ENCODE assay signal across 24 cellular contexts in genomic region chr22:49927483-49928184, GRCh38. TPM values are rescaled to one million over a fixed set of nuclear protein-coding genes. Genes with fewer than 3 reads are reported as not detected.
DNase-seq lines count a peak whose midpoint lies in the region; ATAC-seq, FAIRE-seq and TF ChIP-seq lines count a peak whose summit lies in the region.
"Had no signal": no experiment of that assay in that cellular context is flagged by ENCODE, and none has a peak within 500 bp of the region (broad histone marks: within the 10 kb centered on the region; RNA-seq: fewer than 3 reads in every experiment).

No MANE protein-coding gene starts in this region.

- no TSS peak for BruUV-seq in Calu3 (replicated peaks; lab: Mats Ljungman, UMichigan)

- no peaks in the 10 kb centered on the region for H3K79me2 ChIP-seq in H1 (ENCODE audit: control insufficient read depth in 1 of 2, insufficient read depth in 2 of 2, low read length in 2 of 2)

- ATAC-seq in T-helper 17 cell: no peak
- ATAC-seq: K562 had no signal

- no peak overlapping the region for H3K4me3 Mint-ChIP-seq in T-helper 1 cell treated with Interleukin-12 subunit alpha and Interleukin-12 subunit beta and Interleukin-4 antibody, amounts not matched to agents 30 μg/mL and 1 μg/mL, for 36 hours
- no peak overlapping the region for H3K4me3 Mint-ChIP-seq in T-helper 17 cell
- H3K4me3 Mint-ChIP-seq in Calu3 (ENCODE audit: low read depth, unreplicated experiment): no peak overlapping the region

- no peak overlapping the region for H4K5ac ChIP-seq in H1 (ENCODE audit: insufficient read length, low read depth, low read length)

- no peak overlapping the region for H2BK15ac ChIP-seq in H1 (ENCODE audit: low read length)

- TF ChIP-seq CTCF in 22Rv1 (IDR thresholded peaks at IDR 0.05) (no peak), H1 (IDR thresholded peaks at IDR 0.05; ENCODE audit: control extremely low read depth in 1 of 3, insufficient read depth in 1 of 3, low read depth in 1 of 3, low read length in 3 of 3) (no peak), Calu3 (IDR thresholded peaks at IDR 0.05; ENCODE audit: unreplicated experiment) (no peak)

- POLR2A ChIA-PET in H1 (lab: Charles Lee; ENCODE audit: partially characterized antibody): no interaction called here

- peak overlapping the region; percentile 35; the same call in 1 of the 2 replicates for H4K8ac ChIP-seq in H1 (ENCODE audit: extremely low read depth, insufficient read depth, low read length)

- peaks cover 0 to 12% (median 10%) of the 10 kb centered on the region in 4 experiments; a peak in 6 of 7 replicates for H3K27me3 ChIP-seq in H1 (replicated peaks in 1 of 4; ENCODE audit: control insufficient read depth in 3 of 4, extremely low read depth in 1 of 4, insufficient read depth in 3 of 4, low read length in 3 of 4)

- H3K4me1 ChIP-seq in H1 (replicated peaks in 1 of 4; ENCODE audit: control insufficient read depth in 3 of 4, insufficient read depth in 4 of 4, low read length in 3 of 4): peaks cover 0 to 3% (median 0%) of the 10 kb centered on the region in 4 experiments; a peak in 1 of 7 replicates

- no peak for FAIRE-seq in H1 (lab: Jason Lieb, UNC)
- FAIRE-seq: endothelial cell of umbilical vein, K562 had no signal

- H3K27ac Mint-ChIP-seq in T-helper 1 cell treated with Interleukin-12 subunit alpha and Interleukin-12 subunit beta and Interleukin-4 antibody, amounts not matched to agents 30 μg/mL and 1 μg/mL, for 36 hours: peak overlapping the region; percentile 83
- H3K27ac Mint-ChIP-seq in T-helper 17 cell (peak overlapping the region; percentile 99), Calu3 (ENCODE audit: unreplicated experiment) (no peak overlapping the region)
- H3K27ac Mint-ChIP-seq: mesothelial cell of epicardium had no signal

- H3K36me3 ChIP-seq in H1 (ENCODE audit: control insufficient read depth in 2 of 4, insufficient read depth in 4 of 4, low read length in 3 of 4): no peaks in the 10 kb centered on the region; a peak in 2 of 8 replicates
- H3K36me3 ChIP-seq: cardiac muscle cell had no signal

- no peak for DNase-seq in T-helper 1 cell
- DNase-seq in T-helper 17 cell: no peak
- no peak for DNase-seq in H1 (ENCODE audit: low read depth in 1 of 2, low spot score in 2 of 2)
- no peak for DNase-seq in NCI-H2171 treated with DMSO at 0.1 percent for 48 hours (lab: John Stamatoyannopoulos, UW)
- DNase-seq in Calu3: no peak
- no peak for DNase-seq in NCI-H82 treated with DMSO at 0.1 percent for 48 hours (lab: John Stamatoyannopoulos, UW; ENCODE audit: unreplicated experiment)
- DNase-seq: 8988T; activated CD4-positive, alpha-beta T cell treated with anti-CD3 and anti-CD28 coated beads, Interleukin-2, amount 50 U/mL, for 1 hour; amygdala; head of caudate nucleus; MM.1S; NCI-H1436; NCI-H524; RPMI8226; stimulated activated CD4-positive, alpha-beta T cell treated with anti-CD3 and anti-CD28 coated beads, Interleukin-2, amount 100 ng/mL, for 48 hours; trophoblast cell had no signal

- TF ChIP-seq RAD21 in H1 (IDR thresholded peaks at IDR 0.05 in 1 of 2, conservative IDR thresholded peaks at IDR 0.05 in 1 of 2; ENCODE audit: low read depth in 2 of 2, low read length in 2 of 2): no peak

- H3K27me3 Mint-ChIP-seq in T-helper 1 cell treated with Interleukin-12 subunit alpha and Interleukin-12 subunit beta and Interleukin-4 antibody, amounts not matched to agents 30 μg/mL and 1 μg/mL, for 36 hours (ENCODE audit: low read depth): no peaks in the 10 kb centered on the region
- H3K27me3 Mint-ChIP-seq in T-helper 17 cell (no peaks in the 10 kb centered on the region), Calu3 (ENCODE audit: unreplicated experiment) (no peaks in the 10 kb centered on the region)

- H2BK12ac ChIP-seq in H1 (ENCODE audit: low read depth, low read length): no peak overlapping the region

- H3K27ac ChIP-seq in 22Rv1: peak overlapping the region; percentile 30
- H3K27ac ChIP-seq in H1 (ENCODE audit: low read depth, low read length): no peak overlapping the region
- H3K27ac ChIP-seq: cardiac muscle cell had no signal

- no peak overlapping the region for H2BK120ac ChIP-seq in H1 (replicated peaks; ENCODE audit: low read depth, low read length)

- intact Hi-C loops in Calu3 (cut with micrococcal nuclease; ENCODE audit: unreplicated experiment): no loop called here

- H3K9ac ChIP-seq in H1 (replicated peaks in 1 of 4; ENCODE audit: extremely low read depth in 1 of 4, low read depth in 3 of 4, low read length in 3 of 4): no peak overlapping the region

- H2AK5ac ChIP-seq in H1 (ENCODE audit: low read depth, low read length): no peak overlapping the region

- no peaks in the 10 kb centered on the region; the same call in 1 of the 2 replicates for H3K79me1 ChIP-seq in H1 (ENCODE audit: low read depth, low read length)

- H4K91ac ChIP-seq in H1 (replicated peaks; ENCODE audit: insufficient read length, low read length): no peak overlapping the region

- WGBS in H1 (ENCODE audit: extremely low coverage in 1 of 2, insufficient coverage in 1 of 2, insufficient read length in 1 of 2, insufficient replicate concordance in 2 of 2, low coverage in 1 of 2, low lambda C conversion rate in 2 of 2, missing lambda C conversion rate in 1 of 2), 2 experiments: 84% methylated on average over 26 of the region's 26 CpGs; no CpG with 5 or more reads in 1 of the 2 experiments

- no peak overlapping the region for H3K56ac ChIP-seq in H1 (replicated peaks; ENCODE audit: insufficient read length, low read depth, low read length)

- H3K4ac ChIP-seq in H1 (replicated peaks; ENCODE audit: insufficient read length, low read depth, low read length): no peak overlapping the region

- TF ChIP-seq POLR2A in H1 (IDR thresholded peaks at IDR 0.05; ENCODE audit: control extremely low read depth in 1 of 2, low read depth in 2 of 2, low read length in 2 of 2): no peak

- H4K20me1 ChIP-seq in H1 (replicated peaks in 1 of 2; ENCODE audit: control insufficient read depth in 1 of 2, insufficient read depth in 2 of 2, low read length in 2 of 2): peaks cover 2 to 4% of the 10 kb centered on the region in 2 experiments

- no peak overlapping the region for H2AFZ ChIP-seq in H1 (ENCODE audit: low read length)

- peaks cover 21% of the 10 kb centered on the region for H3K4me1 Mint-ChIP-seq in T-helper 1 cell treated with Interleukin-12 subunit alpha and Interleukin-12 subunit beta and Interleukin-4 antibody, amounts not matched to agents 30 μg/mL and 1 μg/mL, for 36 hours (ENCODE audit: low read depth)
- H3K4me1 Mint-ChIP-seq in T-helper 17 cell: peaks cover 26% of the 10 kb centered on the region
- peaks cover 11% of the 10 kb centered on the region for H3K4me1 Mint-ChIP-seq in Calu3 (ENCODE audit: low read depth, unreplicated experiment)

- no peak for TF ChIP-seq EP300 in H1 (IDR thresholded peaks at IDR 0.05; ENCODE audit: borderline replicate concordance in 1 of 2, low read depth in 2 of 2, low read length in 2 of 2)

- H3K14ac ChIP-seq in H1 (ENCODE audit: insufficient read length): no peak overlapping the region

- H3K23me2 ChIP-seq in H1 (ENCODE audit: low read depth, low read length): peaks cover 3% of the 10 kb centered on the region; the same call in 1 of the 2 replicates

- H3K9me3 Mint-ChIP-seq in T-helper 1 cell treated with Interleukin-12 subunit alpha and Interleukin-12 subunit beta and Interleukin-4 antibody, amounts not matched to agents 30 μg/mL and 1 μg/mL, for 36 hours: no peaks in the 10 kb centered on the region
- H3K9me3 Mint-ChIP-seq in Calu3 (ENCODE audit: low read depth, unreplicated experiment): no peaks in the 10 kb centered on the region
- H3K9me3 Mint-ChIP-seq: dendritic cell treated with granulocyte-macrophage colony-stimulating factor and Interleukin-4, amounts not matched to agents 40 ng/mL and 50 ng/mL, for 4 days; mesothelial cell of epicardium had no signal

- H3K23ac ChIP-seq in H1 (ENCODE audit: insufficient read length): no peak overlapping the region

- H2BK5ac ChIP-seq in H1 (ENCODE audit: low read depth, low read length): no peak overlapping the region

- peaks cover 17% of the 10 kb centered on the region for H3K36me3 Mint-ChIP-seq in T-helper 1 cell treated with Interleukin-12 subunit alpha and Interleukin-12 subunit beta and Interleukin-4 antibody, amounts not matched to agents 30 μg/mL and 1 μg/mL, for 36 hours (ENCODE audit: low read depth)
- H3K36me3 Mint-ChIP-seq in T-helper 17 cell (ENCODE audit: low read depth) (peaks cover 3% of the 10 kb centered on the region), Calu3 (ENCODE audit: insufficient read depth, unreplicated experiment) (peaks cover 49% of the 10 kb centered on the region)
- H3K36me3 Mint-ChIP-seq: mesothelial cell of epicardium had no signal

- no peak overlapping the region for H3K4me2 ChIP-seq in H1 (ENCODE audit: insufficient read depth in 1 of 2, low read depth in 2 of 2, low read length in 2 of 2)
- H3K4me2 ChIP-seq: smooth muscle cell had no signal

- no peak overlapping the region for H3K4me3 ChIP-seq in H1 (ENCODE audit: extremely low read depth in 1 of 4, insufficient read depth in 2 of 4, low read depth in 3 of 4, low read length in 4 of 4)
- H3K4me3 ChIP-seq: cardiac muscle cell, K562, smooth muscle cell had no signal

- CTCF ChIA-PET in H1 (lab: Charles Lee; ENCODE audit: partially characterized antibody): interaction anchor here (1.0 to 1.6 kb wide), 2 partner anchors 103 to 109 kb away, joined by 3 to 4 read pairs; no protein-coding TSS in a partner anchor
- CTCF ChIA-PET in Calu3 (lab: Charles Lee): interaction anchor here (0.7 to 1.6 kb wide), 2 partner anchors 13 to 103 kb away, joined by 4 read pairs; no protein-coding TSS in a partner anchor

- H3K18ac ChIP-seq in H1 (ENCODE audit: extremely low read depth, low read length): no peak overlapping the region

- H3K9me3 ChIP-seq in T-helper 17 cell (ENCODE audit: control insufficient read depth, low read length, poor library complexity, severe bottlenecking) (no peaks in the 10 kb centered on the region), H1 (ENCODE audit: insufficient read depth in 2 of 2, low read depth in 1 of 2, low read length in 1 of 2) (no peaks in the 10 kb centered on the region)

- no peak overlapping the region for H2BK20ac ChIP-seq in H1 (ENCODE audit: low read length)

RNA-seq across cellular contexts. Expression of gene CRELD2, which starts 9.2 kb away (rescaled TPM):
- total RNA-seq in T-helper 17 cell (10 to 100 TPM; 28.1 to 36.7 TPM), Calu3 (2022) (57.8 and 64.6 TPM in 2 replicates)
- 36.6 and 39.4 TPM in 2 replicates for total RNA-seq in H1 (2021; fragmentation: NEBNext Ultra II Directional; extraction: Animal tissue kit (Norgen Biotek cat#: 25700))
- polyA plus RNA-seq in H1 (2011; rRNA removed): 24.5 and 34.3 TPM in 2 replicates
- 35.6 TPM for polyA plus RNA-seq in H1 (2011; cell fraction: cytosol; rRNA removed)
- 52.5 TPM for polyA plus RNA-seq in H1 (2011; cell fraction: nucleus; rRNA removed)
- polyA plus RNA-seq in H1 (2012, experiment 1 of 2): 19.3 to 35.8 TPM (median 34.6 TPM) in 4 replicates
- polyA plus RNA-seq in H1 (2012, experiment 2 of 2): 23.7 TPM
- 24.9 TPM for polyA plus RNA-seq in H1 (2013, experiment 1 of 2)
- polyA plus RNA-seq in H1 (2013, experiment 2 of 2): 26.3 TPM
- polyA minus RNA-seq in H1 (2011; rRNA and poly(A)+ RNA removed): 6.1 and 8.2 TPM in 2 replicates
- polyA minus RNA-seq in H1 (2011; cell fraction: cytosol; rRNA and poly(A)+ RNA removed): 8.7 TPM
- polyA minus RNA-seq in H1 (2011; cell fraction: nucleus; rRNA and poly(A)+ RNA removed): 8.0 TPM

RNA-seq across cellular contexts. Expression of gene ALG12, which starts 9.4 kb away (rescaled TPM):
- total RNA-seq in T-helper 17 cell: 10 to 100 TPM; 13.7 to 15.4 TPM
- 22.5 and 25.0 TPM in 2 replicates for total RNA-seq in H1 (2021; fragmentation: NEBNext Ultra II Directional; extraction: Animal tissue kit (Norgen Biotek cat#: 25700))
- polyA plus RNA-seq in H1 (2011; rRNA removed): 13.4 and 24.1 TPM in 2 replicates
- polyA plus RNA-seq in H1 (2011; cell fraction: cytosol; rRNA removed): 16.1 TPM
- polyA plus RNA-seq in H1 (2011; cell fraction: nucleus; rRNA removed): 28.5 TPM
- 14.6 to 25.7 TPM (median 22.3 TPM) in 4 replicates for polyA plus RNA-seq in H1 (2012, experiment 1 of 2)
- 19.9 TPM for polyA plus RNA-seq in H1 (2012, experiment 2 of 2)
- polyA plus RNA-seq in H1 (2013, experiment 1 of 2): 23.8 TPM
- 25.7 TPM for polyA plus RNA-seq in H1 (2013, experiment 2 of 2)
- 20.3 and 23.2 TPM in 2 replicates for polyA minus RNA-seq in H1 (2011; rRNA and poly(A)+ RNA removed)
- polyA minus RNA-seq in H1 (2011; cell fraction: cytosol; rRNA and poly(A)+ RNA removed): 11.2 TPM
- polyA minus RNA-seq in H1 (2011; cell fraction: nucleus; rRNA and poly(A)+ RNA removed): 7.9 TPM
- 25.4 and 27.0 TPM in 2 replicates for total RNA-seq in Calu3 (2022)

RNA-seq across cellular contexts. Expression of gene PIM3, which starts 32.9 kb away (rescaled TPM):
- total RNA-seq in T-helper 17 cell (100 to 1,000 TPM; 227 to 241 TPM), Calu3 (2022) (86.3 and 97.3 TPM in 2 replicates)
- total RNA-seq in H1 (2021; fragmentation: NEBNext Ultra II Directional; extraction: Animal tissue kit (Norgen Biotek cat#: 25700)): 30.0 and 31.2 TPM in 2 replicates
- 22.6 and 40.2 TPM in 2 replicates for polyA plus RNA-seq in H1 (2011; rRNA removed)
- polyA plus RNA-seq in H1 (2011; cell fraction: cytosol; rRNA removed): 20.5 TPM
- 43.4 TPM for polyA plus RNA-seq in H1 (2011; cell fraction: nucleus; rRNA removed)
- polyA plus RNA-seq in H1 (2012, experiment 1 of 2): 16.0 to 28.8 TPM (median 24.5 TPM) in 4 replicates
- 23.8 TPM for polyA plus RNA-seq in H1 (2012, experiment 2 of 2)
- 20.9 TPM for polyA plus RNA-seq in H1 (2013, experiment 1 of 2)
- polyA plus RNA-seq in H1 (2013, experiment 2 of 2): 21.1 TPM
- 3.8 and 3.9 TPM in 2 replicates for polyA minus RNA-seq in H1 (2011; rRNA and poly(A)+ RNA removed)
- 17.7 TPM for polyA minus RNA-seq in H1 (2011; cell fraction: cytosol; rRNA and poly(A)+ RNA removed)
- polyA minus RNA-seq in H1 (2011; cell fraction: nucleus; rRNA and poly(A)+ RNA removed): 20.5 TPM
